In genomic region chrX:153736871-153737441, GRCh38 we compare ENCODE assay signal across 1 cellular context.
TF ChIP-seq lines count a peak whose summit lies in the region.

No MANE protein-coding gene starts in this region.

TF ChIP-seq in IMR-90, 13 proteins besides CTCF, POLR2A, EP300 and RAD21:
- TF ChIP-seq MXI1 (IDR thresholded peaks at IDR 0.05; ENCODE audit: borderline replicate concordance, low read depth, low read length) (no peak), FOS (IDR thresholded peaks at IDR 0.05; ENCODE audit: low read depth, low read length) (no peak), USF2 (IDR thresholded peaks at IDR 0.05; ENCODE audit: low read depth, low read length) (no peak), SMC3 (IDR thresholded peaks at IDR 0.05; ENCODE audit: low read depth, low read length) (no peak), RFX5 (IDR thresholded peaks at IDR 0.05; ENCODE audit: low read depth, low read length) (no peak), MAFK (IDR thresholded peaks at IDR 0.05; ENCODE audit: low read depth, low read length) (no peak), ELK1 (IDR thresholded peaks at IDR 0.05; ENCODE audit: borderline replicate concordance, low read depth, low read length) (no peak), MAZ (IDR thresholded peaks at IDR 0.05; ENCODE audit: borderline replicate concordance, low read depth, low read length) (no peak), NFE2L2 (IDR thresholded peaks at IDR 0.05; ENCODE audit: low read depth, low read length) (no peak), BHLHE40 (IDR thresholded peaks at IDR 0.05; ENCODE audit: low read depth, low read length) (no peak), RCOR1 (IDR thresholded peaks at IDR 0.05; ENCODE audit: insufficient replicate concordance, low read length) (no peak)
